8 cellular contexts compared by ENCODE assay signal in genomic region chr11:10301656-10302293, GRCh38. TPM values are rescaled to one million over a fixed set of nuclear protein-coding genes. Genes with fewer than 3 reads are reported as not detected.
DNase-seq lines count a peak whose midpoint lies in the region; ATAC-seq, FAIRE-seq and TF ChIP-seq lines count a peak whose summit lies in the region.

No MANE protein-coding gene starts in this region.

- 0 out of 2 replicates have a peak, but pooled peaks cover 4% of the 10 kb centered on the region for H4K20me1 ChIP-seq in K562 (replicated peaks; ENCODE audit: control insufficient read depth, insufficient read depth, low read length)

- H3K4me3 ChIP-seq in heart left ventricle (peak overlapping the region in 9 of 12 donors; percentile 72 to 88 (median 79)), right cardiac atrium (ENCODE audit: low read length) (no peak overlapping the region), K562 (no peak overlapping the region), lower lobe of right lung (peak overlapping the region; percentile 86), urinary bladder (ENCODE audit: low read depth, low read length) (peak overlapping the region; percentile 77)

- TF ChIP-seq EP300 in K562 (IDR thresholded peaks at IDR 0.05; ENCODE audit: low read length), result no peak

- H3K4me2 ChIP-seq in K562 (ENCODE audit: insufficient read depth, low read length), result no peak overlapping the region

- H3K4me1 ChIP-seq in heart left ventricle (peaks cover 0 to 39% (median 23%) of the 10 kb centered on the region in 12 donors), right cardiac atrium (ENCODE audit: control insufficient read depth, insufficient read depth, low read length) (peaks cover 4% of the 10 kb centered on the region), K562 (replicated peaks in 1 of 2; ENCODE audit: control insufficient read depth in 2 of 2, insufficient read depth in 2 of 2, low read length in 2 of 2) (peaks cover 14 to 40% of the 10 kb centered on the region in 2 experiments), lower lobe of right lung (peaks cover 54% of the 10 kb centered on the region), urinary bladder (ENCODE audit: insufficient read depth) (peaks cover 1% of the 10 kb centered on the region)

- H3K9me3 ChIP-seq in heart left ventricle (no peaks in the 10 kb centered on the region), right cardiac atrium (ENCODE audit: control insufficient read depth, low read length) (no peaks in the 10 kb centered on the region), K562 (replicated peaks; ENCODE audit: control insufficient read depth, insufficient read depth, low read depth, low read length) (no peaks in the 10 kb centered on the region), lower lobe of right lung (no peaks in the 10 kb centered on the region)

- no peak for FAIRE-seq in K562 (lab: Jason Lieb, UNC)

- peak overlapping the region in 9 of 12 donors; percentile 84 to 90 (median 87) for H3K27ac ChIP-seq in heart left ventricle
- H3K27ac ChIP-seq in right cardiac atrium (ENCODE audit: low read length), result no peak overlapping the region
- H3K27ac ChIP-seq in K562 (ENCODE audit: extremely low read depth, low read depth, low read length), result no peak overlapping the region
- H3K27ac ChIP-seq in lower lobe of right lung, result peak overlapping the region; percentile 88
- no peak overlapping the region for H3K27ac ChIP-seq in urinary bladder (ENCODE audit: low read depth)

- CTCF ChIA-PET in K562 (lab: Yijun Ruan, JAX; ENCODE audit: low intra/inter-chr PET ratio), result no interaction called here

- H3K9me1 ChIP-seq in K562 (ENCODE audit: control insufficient read depth, insufficient read depth, low read length), result no peaks in the 10 kb centered on the region

- ATAC-seq in heart left ventricle (no peak), right cardiac atrium (no peak), K562 (no peak), lower lobe of right lung (no peak), left lobe of liver (no peak), GM18502 (IDR thresholded peaks at IDR 0.05; ENCODE audit: poor library complexity, unreplicated experiment) (no peak)

- H3K9ac ChIP-seq in K562 (ENCODE audit: insufficient read depth in 1 of 2, low read depth in 2 of 2, low read length in 2 of 2), result no peak overlapping the region

- 44 to 60% (median 55%) methylated on average over 6 of the region's 6 CpGs for WGBS in heart left ventricle, 4 donors
- 41% methylated on average over 6 of the region's 6 CpGs for WGBS in right cardiac atrium
- WGBS in K562 (ENCODE audit: insufficient coverage, low coverage, missing lambda C conversion rate), result 5% methylated on average over 6 of the region's 6 CpGs
- 49% methylated on average over 6 of the region's 6 CpGs for WGBS in urinary bladder

- POLR2A ChIA-PET in K562 (lab: Yijun Ruan, JAX), result interaction anchor here (0.9 to 1.1 kb wide), 2 partner anchors 14 to 161 kb away, joined by 3 read pairs; no protein-coding TSS in a partner anchor

- DNase-seq in heart left ventricle (no peak), right cardiac atrium (no peak), K562 (ENCODE audit: extremely low read depth in 1 of 4, low spot score in 3 of 4) (no peak), lower lobe of right lung (no peak), left lobe of liver (ENCODE audit: low spot score) (no peak), DMS53 treated with DMSO at 0.1 percent for 48 hours (lab: John Stamatoyannopoulos, UW; ENCODE audit: unreplicated experiment) (no peak)

- TF ChIP-seq CTCF in heart left ventricle (IDR thresholded peaks at IDR 0.05), result no peak
- TF ChIP-seq CTCF in K562 (IDR thresholded peaks at IDR 0.05 in 2 of 3, conservative IDR thresholded peaks at IDR 0.05 in 1 of 3; ENCODE audit: insufficient read depth in 2 of 3, low read depth in 1 of 3, low read length in 3 of 3), result no peak
- no peak for TF ChIP-seq CTCF in lower lobe of right lung (IDR thresholded peaks at IDR 0.05)

- intact Hi-C loops in heart left ventricle (cut with DNase I) (loop anchor here in 5 of 10 donors (10.0 kb wide), 3 partner anchors 187 to 687 kb away; no protein-coding TSS in a partner anchor), right cardiac atrium (cut with DNase I) (loop anchor here in 2 of 4 donors (10.0 kb wide), 1 partner anchor 327 kb away; no protein-coding TSS in a partner anchor), K562 (cut with micrococcal nuclease) (no loop called here), lower lobe of right lung (cut with DNase I) (no loop called here)

- no peak for TF ChIP-seq RAD21 in K562 (CRISPR knock-in tag; conservative IDR thresholded peaks at IDR 0.05 in 1 of 2, IDR thresholded peaks at IDR 0.05 in 1 of 2)

- no TSS peak for BruUV-seq in K562 (replicated peaks; lab: Mats Ljungman, UMichigan)

- in situ Hi-C loops in K562 (cut with MboI), result loop anchor here (25.0 kb wide), 1 partner anchor 439 kb away; no protein-coding TSS in a partner anchor

- H3K36me3 ChIP-seq in heart left ventricle (no peaks in the 10 kb centered on the region), K562 (ENCODE audit: control insufficient read depth, insufficient read depth, low read length) (no peaks in the 10 kb centered on the region), lower lobe of right lung (no peaks in the 10 kb centered on the region), urinary bladder (ENCODE audit: insufficient read depth) (no peaks in the 10 kb centered on the region)

- TF ChIP-seq POLR2A in heart left ventricle (IDR thresholded peaks at IDR 0.05) (no peak), K562 (conservative IDR thresholded peaks at IDR 0.05) (no peak)

- no peaks in the 10 kb centered on the region for H3K79me2 ChIP-seq in K562 (ENCODE audit: control insufficient read depth, insufficient read depth, low read length)

- no peak overlapping the region for H2AFZ ChIP-seq in K562 (ENCODE audit: low read depth, low read length)

- H3K27me3 ChIP-seq in heart left ventricle, result no peaks in the 10 kb centered on the region
- H3K27me3 ChIP-seq in right cardiac atrium (ENCODE audit: control insufficient read depth, insufficient read depth), result no peaks in the 10 kb centered on the region
- peaks cover 25 to 27% of the 10 kb centered on the region in 2 experiments for H3K27me3 ChIP-seq in K562 (ENCODE audit: control insufficient read depth in 2 of 2, insufficient read depth in 2 of 2, low read length in 2 of 2)
- H3K27me3 ChIP-seq in lower lobe of right lung (ENCODE audit: low read depth), result peaks cover 11% of the 10 kb centered on the region

TF ChIP-seq in K562, 482 proteins besides CTCF, POLR2A, EP300 and RAD21 (continues in another document):
- peak; percentile 80 for TF ChIP-seq CBX2 (IDR thresholded peaks at IDR 0.05; ENCODE audit: insufficient read depth, low read length, poor library complexity, severe bottlenecking)

RNA-seq across cellular contexts. Expression of gene ADM, which starts 3.1 kb away (rescaled TPM):
- total RNA-seq in heart left ventricle, result 10 to 100 TPM in 6 of 9 donors, 1 to 10 TPM in 3; 6.9 to 52.4 (median 16.8) TPM
- 100 to 1,000 TPM in 1 of 2 donors, 10 to 100 TPM in 1; 14.6 to 154 TPM for polyA plus RNA-seq in heart left ventricle
- 100 to 1,000 TPM in 3 of 4 donors, 10 to 100 TPM in 1; 57.9 to 219 (median 166) TPM for total RNA-seq in right cardiac atrium
- 151 TPM for polyA plus RNA-seq in right cardiac atrium
- 0.35 and 1.2 TPM in 2 replicates for total RNA-seq in K562 (2011; cell fraction: chromatin; rRNA removed; ENCODE audit: low replicate concordance)
- total RNA-seq in K562 (2011; cell fraction: nucleolus; rRNA removed), result 0.39 and 1.7 TPM in 2 replicates
- total RNA-seq in K562 (2011; cell fraction: nucleoplasm; rRNA removed), result 0.46 and 1.0 TPM in 2 replicates
- not detected in 2 replicates for total RNA-seq in K562 (2014; rRNA removed)
- not detected in 2 replicates for total RNA-seq in K562 (2014; rRNA removed; fragmentation: Illumina TruSeq; extraction: Trizol)
- total RNA-seq in K562 (2015; rRNA removed; fragmentation: Illumina TruSeq; extraction: Trizol), result not detected in 2 replicates
- total RNA-seq in K562 (2021), result 0.49 and 0.78 TPM in 2 replicates
- polyA plus RNA-seq in K562 (2011; rRNA removed), result 0.32 and 0.47 TPM in 2 replicates
- 0.25 and 0.59 TPM in 2 replicates for polyA plus RNA-seq in K562 (2011; cell fraction: cytosol; rRNA removed)
- polyA plus RNA-seq in K562 (2011; cell fraction: nucleus; rRNA removed), result 0.63 and 1.0 TPM in 2 replicates
- polyA plus RNA-seq in K562 (2012), result 0.21 and 0.30 TPM in 2 replicates
- polyA plus RNA-seq in K562 (2014; fragmentation: Illumina TruSeq; extraction: Trizol), result not detected in 2 replicates
- not detected for polyA plus RNA-seq in K562 (2014; fragmentation: Nextera tagmentation; extraction: Ambion mirVana)
- polyA plus RNA-seq in K562 (2014; rRNA removed), result 0.20 and 0.23 TPM in 2 replicates
- not detected in 2 replicates for polyA minus RNA-seq in K562 (2011; rRNA and poly(A)+ RNA removed)
- 0.67 and 0.73 TPM in 2 replicates for polyA minus RNA-seq in K562 (2011; cell fraction: cytosol; rRNA and poly(A)+ RNA removed)
- 0.40 and 0.89 TPM in 2 replicates for polyA minus RNA-seq in K562 (2011; cell fraction: nucleus; rRNA and poly(A)+ RNA removed)
- total RNA-seq in lower lobe of right lung, result 19.5 TPM
- total RNA-seq in urinary bladder, result 28.2 TPM
- polyA plus RNA-seq in urinary bladder, result 47.2 TPM
- 9.6 TPM for total RNA-seq in left lobe of liver

RNA-seq across cellular contexts. Expression of gene SBF2, which starts 7.8 kb away (rescaled TPM):
- total RNA-seq in heart left ventricle (10 to 100 TPM; 15.3 to 33.9 (median 21.5) TPM), right cardiac atrium (10 to 100 TPM; 20.5 to 32.2 (median 23.3) TPM), K562 (2014; rRNA removed) (3.8 and 7.0 TPM in 2 replicates), K562 (2014; rRNA removed; fragmentation: Illumina TruSeq; extraction: Trizol) (5.1 and 6.4 TPM in 2 replicates), K562 (2015; rRNA removed; fragmentation: Illumina TruSeq; extraction: Trizol) (5.4 and 5.9 TPM in 2 replicates), K562 (2021) (5.0 and 5.6 TPM in 2 replicates), lower lobe of right lung (41.3 TPM), urinary bladder (114 TPM), left lobe of liver (16.7 TPM)
- polyA plus RNA-seq in heart left ventricle (10 to 100 TPM; 10.4 to 12.5 TPM), right cardiac atrium (10.8 TPM), K562 (2011; rRNA removed) (6.0 and 9.5 TPM in 2 replicates), K562 (2014; fragmentation: Illumina TruSeq; extraction: Trizol) (3.9 and 5.3 TPM in 2 replicates), K562 (2014; fragmentation: Nextera tagmentation; extraction: Ambion mirVana) (1 to 10 TPM in 1 of 2 experiments, under 1 TPM in 1; 0.80 to 2.2 TPM), K562 (2014; rRNA removed) (2.7 and 3.4 TPM in 2 replicates), urinary bladder (27.8 TPM)
- 16.7 and 43.2 TPM in 2 replicates for total RNA-seq in K562 (2011; cell fraction: chromatin; rRNA removed; ENCODE audit: low replicate concordance)
- 6.5 and 8.8 TPM in 2 replicates for total RNA-seq in K562 (2011; cell fraction: nucleolus; rRNA removed)
- total RNA-seq in K562 (2011; cell fraction: nucleoplasm; rRNA removed), result 12.8 and 16.5 TPM in 2 replicates
- polyA plus RNA-seq in K562 (2011; cell fraction: cytosol; rRNA removed), result 3.4 and 3.8 TPM in 2 replicates
- polyA plus RNA-seq in K562 (2011; cell fraction: nucleus; rRNA removed), result 6.9 and 7.2 TPM in 2 replicates
- 2.8 and 3.2 TPM in 2 replicates for polyA plus RNA-seq in K562 (2012)
- 16.0 and 16.3 TPM in 2 replicates for polyA minus RNA-seq in K562 (2011; rRNA and poly(A)+ RNA removed)
- polyA minus RNA-seq in K562 (2011; cell fraction: cytosol; rRNA and poly(A)+ RNA removed), result 5.3 and 8.2 TPM in 2 replicates
- polyA minus RNA-seq in K562 (2011; cell fraction: nucleus; rRNA and poly(A)+ RNA removed), result 10.0 and 14.9 TPM in 2 replicates

Comparison
In these comparisons a context has a peak if more than half of its experiments do, and no peak if none do; other contexts are left out.
1. H3K27ac ChIP-seq: peak in heart left ventricle (9 of 12) and lower lobe of right lung (single experiment); none in right cardiac atrium (single experiment), K562 (single experiment) and urinary bladder (single experiment).
2. H3K4me3 ChIP-seq: peak in heart left ventricle (9 of 12), lower lobe of right lung (single experiment) and urinary bladder (single experiment); none in right cardiac atrium (single experiment) and K562 (single experiment).